Comparison of ENCODE assay signal across 18 cellular contexts in the genomic region with DNA sequence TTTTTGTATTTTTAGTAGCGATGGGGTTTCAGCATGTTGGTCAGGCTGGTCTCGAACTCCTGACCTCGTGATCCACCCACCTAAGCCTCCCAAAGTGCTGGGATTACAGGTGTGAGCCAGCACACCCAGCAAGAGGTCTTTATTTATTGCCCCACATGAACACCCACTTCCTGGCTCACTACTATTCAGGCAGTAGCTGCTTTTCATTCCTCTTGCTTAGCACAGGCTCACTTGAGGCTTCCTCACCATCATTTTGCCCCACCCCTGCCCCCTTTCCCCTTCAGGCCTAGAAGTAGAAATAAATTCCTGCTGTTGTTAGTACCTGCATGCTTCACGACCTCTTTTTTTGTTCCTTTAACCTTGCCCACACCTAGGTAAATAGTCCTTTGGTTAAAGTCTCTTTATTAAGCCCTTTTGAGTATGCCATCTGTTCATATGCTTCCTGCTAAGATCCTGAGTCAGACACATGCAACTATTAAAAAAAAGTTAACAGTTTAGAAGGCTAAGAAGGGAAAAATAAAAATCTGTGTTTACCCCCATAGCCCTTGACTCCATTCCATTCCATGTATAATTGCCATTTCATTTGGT.
"Had no signal": no experiment of that assay in that cellular context is flagged by ENCODE, and none has a peak within 500 bp of the region (broad histone marks: within the 10 kb centered on the region; RNA-seq: fewer than 3 reads in every experiment).

No MANE protein-coding gene starts in this region.

- H3K27ac Mint-ChIP-seq: activated B cell treated with CpG ODN at 0.5 μM for 24 hours; activated CD4-positive, alpha-beta memory T cell treated with anti-CD3 and anti-CD28 coated beads for 36 hours; activated T-helper 17 cell treated with anti-CD3 and anti-CD28 coated beads, Interleukin-2, amount 50 U/mL, for 72 hours; stimulated activated naive B cell treated with anti-CD40 and anti-IgM and Interleukin-4, amounts not matched to agents 10 μg/mL and 1 μg/mL and 100 μg/mL, for 72 hours had no signal

- H3K4me1 ChIP-seq: adrenal gland, lower lobe of right lung, parathyroid adenoma, sigmoid colon, thyroid gland had no signal

- DNase-seq: activated B cell treated with CpG ODN at 0.5 μM for 24 hours; activated CD4-positive, alpha-beta memory T cell treated with anti-CD3 and anti-CD28 coated beads for 36 hours; activated CD4-positive, alpha-beta T cell treated with anti-CD3 and anti-CD28 coated beads for 4 hours; activated naive CD4-positive, alpha-beta T cell; activated T-cell treated with anti-CD3 and anti-CD28 coated beads, Interleukin-2, amount 50 U/mL, for 1 hour; adrenal gland; effector memory CD8-positive, alpha-beta T cell; left cardiac atrium; lower lobe of right lung; sigmoid colon; spleen; stimulated activated naive B cell treated with anti-CD40 and anti-IgM and Interleukin-4, amounts not matched to agents 10 μg/mL and 1 μg/mL and 100 μg/mL, for 72 hours; thyroid gland had no signal

- H3K36me3 Mint-ChIP-seq: activated CD4-positive, alpha-beta memory T cell treated with anti-CD3 and anti-CD28 coated beads for 36 hours had no signal

- H3K9me3 Mint-ChIP-seq: activated CD4-positive, alpha-beta memory T cell treated with anti-CD3 and anti-CD28 coated beads for 36 hours; effector memory CD8-positive, alpha-beta T cell had no signal

- H3K4me3 ChIP-seq: adrenal gland, cardiac muscle cell, lower lobe of right lung, sigmoid colon, spleen, thyroid gland had no signal

- H3K9me3 ChIP-seq: adrenal gland, lower lobe of right lung, neutrophil, sigmoid colon, spleen, thyroid gland had no signal

- H3K36me3 ChIP-seq: adrenal gland, cardiac muscle cell, lower lobe of right lung, neutrophil, sigmoid colon, spleen, thyroid gland had no signal

- ATAC-seq: activated T-helper 17 cell treated with anti-CD3 and anti-CD28 coated beads, Interleukin-2, amount 50 U/mL, for 72 hours; effector memory CD8-positive, alpha-beta T cell; left cardiac atrium; lower lobe of right lung; natural killer cell treated with Interleukin-12 subunit alpha and Interleukin-12 subunit beta and Interleukin-15 and Interleukin-18, amount 100 ng/mL, for 72 hours; stimulated activated naive B cell treated with anti-CD40 and anti-IgM and Interleukin-4, amounts not matched to agents 10 μg/mL and 1 μg/mL and 100 μg/mL, for 72 hours had no signal

- H3K27me3 ChIP-seq: adrenal gland, cardiac muscle cell, neutrophil, sigmoid colon, spleen, thyroid gland had no signal

- H3K27ac ChIP-seq: adrenal gland, cardiac muscle cell, lower lobe of right lung, neutrophil, parathyroid adenoma, sigmoid colon, spleen, thyroid gland had no signal

- H3K27me3 Mint-ChIP-seq: activated T-helper 17 cell treated with anti-CD3 and anti-CD28 coated beads, Interleukin-2, amount 50 U/mL, for 72 hours; stimulated activated naive B cell treated with anti-CD40 and anti-IgM and Interleukin-4, amounts not matched to agents 10 μg/mL and 1 μg/mL and 100 μg/mL, for 72 hours had no signal

- H3K4me3 Mint-ChIP-seq: activated B cell treated with CpG ODN at 0.5 μM for 24 hours; activated CD4-positive, alpha-beta memory T cell treated with anti-CD3 and anti-CD28 coated beads for 36 hours; activated T-helper 17 cell treated with anti-CD3 and anti-CD28 coated beads, Interleukin-2, amount 50 U/mL, for 72 hours; effector memory CD8-positive, alpha-beta T cell; natural killer cell treated with Interleukin-12 subunit alpha and Interleukin-12 subunit beta and Interleukin-15 and Interleukin-18, amount 100 ng/mL, for 72 hours; stimulated activated naive B cell treated with anti-CD40 and anti-IgM and Interleukin-4, amounts not matched to agents 10 μg/mL and 1 μg/mL and 100 μg/mL, for 72 hours had no signal
